In genomic region chr2:16978291-16978690, GRCh38 we compare ENCODE assay signal across 20 cellular contexts.
DNase-seq lines count a peak whose midpoint lies in the region; ATAC-seq, FAIRE-seq and TF ChIP-seq lines count a peak whose summit lies in the region.
"Had no signal": no experiment of that assay in that cellular context is flagged by ENCODE, and none has a peak within 500 bp of the region (broad histone marks: within the 10 kb centered on the region; RNA-seq: fewer than 3 reads in every experiment).

No MANE protein-coding gene starts in this region.

- no peaks in the 10 kb centered on the region for H3K27me3 Mint-ChIP-seq in mesothelial cell of epicardium (ENCODE audit: low read depth)
- H3K27me3 Mint-ChIP-seq: B cell; CD4-positive, alpha-beta T cell had no signal

- peak; percentile 46; the same call in 1 of the 2 replicates for TF ChIP-seq EP300 in Ishikawa (IDR thresholded peaks at IDR 0.05; ENCODE audit: borderline replicate concordance)

- H3K4me1 Mint-ChIP-seq in mesothelial cell of epicardium = peaks cover 15% of the 10 kb centered on the region

- H3K27me3 ChIP-seq in effector memory CD4-positive, alpha-beta T cell (replicated peaks; ENCODE audit: control insufficient read depth, insufficient read depth, low read length, poor library complexity, severe bottlenecking) = no peaks in the 10 kb centered on the region
- H3K27me3 ChIP-seq in right atrium auricular region (no peaks in the 10 kb centered on the region), left lung (no peaks in the 10 kb centered on the region)

- peak; percentile 25 for DNase-seq in astrocyte of the spinal cord (ENCODE audit: low read depth, low spot score)
- DNase-seq in mesothelial cell of epicardium (ENCODE audit: low spot score in 2 of 2, unreplicated experiment in 2 of 2) = no peak
- DNase-seq in urothelium cell line (ENCODE audit: low spot score) = peak; percentile 6
- DNase-seq in effector memory CD4-positive, alpha-beta T cell = no peak
- no peak for DNase-seq in right atrium auricular region (ENCODE audit: low spot score)
- no peak for DNase-seq in left lung
- DNase-seq: 8988T; ACHN; C1 segment of cervical spinal cord; Calu3; CD4-positive, alpha-beta T cell; DMS 273 treated with DMSO at 0.1 percent for 48 hours; GM23248 had no signal

- intact Hi-C loops in left lung (cut with DNase I) = no loop called here

- no peak overlapping the region for H3K4me3 Mint-ChIP-seq in mesothelial cell of epicardium
- H3K4me3 Mint-ChIP-seq: B cell; CD4-positive, alpha-beta T cell had no signal

- no peak for ATAC-seq in left lung
- ATAC-seq: GM12878, HCT116 had no signal

- no peak for TF ChIP-seq CTCF in astrocyte of the spinal cord (IDR thresholded peaks at IDR 0.05; ENCODE audit: low read depth, low read length)
- TF ChIP-seq CTCF in mesothelial cell of epicardium (IDR thresholded peaks at IDR 0.05; ENCODE audit: unreplicated experiment) = no peak
- no peak for TF ChIP-seq CTCF in right atrium auricular region (IDR thresholded peaks at IDR 0.05)
- TF ChIP-seq CTCF in left lung (IDR thresholded peaks at IDR 0.05) = no peak

- no peak overlapping the region for H3K4me3 ChIP-seq in astrocyte of the spinal cord (ENCODE audit: low read depth, low read length)
- H3K4me3 ChIP-seq in effector memory CD4-positive, alpha-beta T cell (ENCODE audit: insufficient read depth, low read depth, low read length, poor library complexity, severe bottlenecking) = no peak overlapping the region
- H3K4me3 ChIP-seq in right atrium auricular region = no peak overlapping the region
- no peak overlapping the region for H3K4me3 ChIP-seq in left lung
- H3K4me3 ChIP-seq: GM12878, GM23248 had no signal

- H3K36me3 Mint-ChIP-seq in mesothelial cell of epicardium = no peaks in the 10 kb centered on the region

- H3K27ac ChIP-seq in effector memory CD4-positive, alpha-beta T cell (ENCODE audit: insufficient read depth, low read length, poor library complexity, severe bottlenecking) = no peak overlapping the region
- H3K27ac ChIP-seq in right atrium auricular region (no peak overlapping the region), left lung (no peak overlapping the region)
- H3K27ac ChIP-seq: GM23248, HL-60 had no signal

- no peaks in the 10 kb centered on the region for H3K4me1 ChIP-seq in effector memory CD4-positive, alpha-beta T cell (ENCODE audit: control insufficient read depth, insufficient read depth, low read length, poor library complexity, severe bottlenecking)
- H3K4me1 ChIP-seq in right atrium auricular region = no peaks in the 10 kb centered on the region
- H3K4me1 ChIP-seq in left lung = peaks cover 0 to under 1% of the 10 kb centered on the region in 2 donors

- FAIRE-seq in urothelium cell line (lab: Jason Lieb, UNC) = no peak
- FAIRE-seq: GM12878, GM18507, H54 had no signal

- in situ Hi-C loops in astrocyte of the spinal cord (cut with HindIII; ENCODE audit: low sequenced_read_pairs) = no loop called here

- H3K27ac Mint-ChIP-seq in mesothelial cell of epicardium = peak overlapping the region; percentile 6
- H3K27ac Mint-ChIP-seq: B cell; CD4-positive, alpha-beta T cell had no signal

- no peaks in the 10 kb centered on the region for H3K9me3 ChIP-seq in effector memory CD4-positive, alpha-beta T cell (ENCODE audit: control insufficient read depth, low read length)
- H3K9me3 ChIP-seq in right atrium auricular region (no peaks in the 10 kb centered on the region), left lung (no peaks in the 10 kb centered on the region)

- H3K9me3 Mint-ChIP-seq in mesothelial cell of epicardium = peaks cover 13% of the 10 kb centered on the region
- H3K9me3 Mint-ChIP-seq: CD4-positive, alpha-beta T cell had no signal

- H3K36me3 ChIP-seq in effector memory CD4-positive, alpha-beta T cell (ENCODE audit: control insufficient read depth, insufficient read depth, low read length) = no peaks in the 10 kb centered on the region
- H3K36me3 ChIP-seq in right atrium auricular region (no peaks in the 10 kb centered on the region), left lung (no peaks in the 10 kb centered on the region)

- TF ChIP-seq RAD21 in Ishikawa (IDR thresholded peaks at IDR 0.05; ENCODE audit: low read depth) = no peak

TF ChIP-seq in Ishikawa, 13 proteins besides CTCF, POLR2A, EP300 and RAD21:
- TF ChIP-seq CEBPB (IDR thresholded peaks at IDR 0.05) (no peak), EGR1 (IDR thresholded peaks at IDR 0.05) (no peak), TCF12 (IDR thresholded peaks at IDR 0.05; ENCODE audit: low read depth) (peak; percentile 46; the same call in 1 of the 2 replicates), TEAD4 (IDR thresholded peaks at IDR 0.05) (peak; percentile 68), NFIC (IDR thresholded peaks at IDR 0.05) (peak; percentile 88), YY1 (IDR thresholded peaks at IDR 0.05; ENCODE audit: low read depth) (no peak), FOXM1 (IDR thresholded peaks at IDR 0.05; ENCODE audit: borderline replicate concordance, low read depth) (no peak)

Comparison
In these comparisons a context has a peak if more than half of its experiments do, and no peak if none do; other contexts are left out.
1. DNase-seq: peak in astrocyte of the spinal cord (single experiment) and urothelium cell line (single experiment); none in mesothelial cell of epicardium (0 of 2), effector memory CD4-positive, alpha-beta T cell (0 of 3), right atrium auricular region (single experiment) and left lung (0 of 2).